Comparison of ENCODE assay signal across 28 cellular contexts in genomic region chr12:47015381-47015780, GRCh38.
"Had no signal": no experiment of that assay in that cellular context is flagged by ENCODE, and none has a peak within 500 bp of the region (broad histone marks: within the 10 kb centered on the region; RNA-seq: fewer than 3 reads in every experiment).

No MANE protein-coding gene starts in this region.

- H3K27me3 ChIP-seq: body of pancreas, brain microvascular endothelial cell, breast epithelium had no signal

- ATAC-seq: activated CD8-positive, alpha-beta T cell treated with anti-CD3 and anti-CD28 coated beads for 36 hours; activated naive CD8-positive, alpha-beta T cell treated with anti-CD3 and anti-CD28 coated beads, Interleukin-2, amount 50 U/mL, for 24 hours; activated T-cell treated with anti-CD3 and anti-CD28 coated beads, Interleukin-2, amount 50 U/mL, for 4 hours; body of pancreas had no signal

- H3K27ac ChIP-seq: body of pancreas, brain microvascular endothelial cell, breast epithelium, VCaP had no signal

- H3K4me3 ChIP-seq: body of pancreas, breast epithelium had no signal

- H3K36me3 ChIP-seq: brain microvascular endothelial cell, breast epithelium had no signal

- DNase-seq: activated B cell treated with CpG ODN at 0.5 μM for 24 hours; activated CD4-positive, alpha-beta memory T cell treated with anti-CD3 and anti-CD28 coated beads for 36 hours; activated CD4-positive, alpha-beta T cell treated with anti-CD3 and anti-CD28 coated beads for 4 hours; activated CD4-positive, alpha-beta T cell treated with anti-CD3 and anti-CD28 coated beads, Interleukin-2, amount 10 ng/mL, durations not matched to agents 24 days and 14 days; activated CD4-positive, alpha-beta T cell treated with anti-CD3 and anti-CD28 coated beads, Interleukin-2, amount 50 U/mL, for 1 hour; activated CD4-positive, alpha-beta T cell treated with anti-CD3 and anti-CD28 coated beads, Interleukin-2, amount 50 U/mL, for 4 hours; activated CD4-positive, CD25-positive, alpha-beta regulatory T cell treated with anti-CD3 and anti-CD28 coated beads, Interleukin-2, amount 50 U/mL, for 72 hours; activated CD8-positive, alpha-beta memory T cell treated with anti-CD3 and anti-CD28 coated beads, Interleukin-2, amount 50 U/mL, for 4 hours; activated CD8-positive, alpha-beta T cell treated with anti-CD3 and anti-CD28 coated beads for 36 hours; activated effector memory CD4-positive, alpha-beta T cell treated with Interleukin-2 at 50 U/mL for 16 hours; activated gamma-delta T cell; activated naive CD4-positive, alpha-beta T cell treated with anti-CD3 and anti-CD28 coated beads, Interleukin-2, amount 10 ng/mL, durations not matched to agents 7 days and 5 days; activated naive CD4-positive, alpha-beta T cell treated with Interleukin-2 at 50 U/mL for 16 hours; activated naive CD8-positive, alpha-beta T cell treated with anti-CD3 and anti-CD28 coated beads, Interleukin-2, amount 10 ng/mL, durations not matched to agents 7 days and 5 days; activated naive CD8-positive, alpha-beta T cell treated with anti-CD3 and anti-CD28 coated beads, Interleukin-2, amount 50 U/mL, for 24 hours; activated T-cell treated with anti-CD3 and anti-CD28 coated beads for 4 hours; activated T-cell treated with anti-CD3 and anti-CD28 coated beads, Interleukin-2, amount 50 U/mL, for 1 hour; activated T-cell treated with anti-CD3 and anti-CD28 coated beads, Interleukin-2, amount 50 U/mL, for 4 hours; amygdala; aorta; body of pancreas; brain microvascular endothelial cell; central memory CD4-positive, alpha-beta T cell; T-helper 1 cell; T-helper 2 cell; T-helper 9 cell had no signal

- H3K4me1 ChIP-seq: body of pancreas, breast epithelium had no signal

- H3K9me3 ChIP-seq: body of pancreas, breast epithelium had no signal
